17 cellular contexts compared by ENCODE assay signal in genomic region chr10:34702982-34703381, GRCh38.
"Had no signal": no experiment of that assay in that cellular context is flagged by ENCODE, and none has a peak within 500 bp of the region (broad histone marks: within the 10 kb centered on the region; RNA-seq: fewer than 3 reads in every experiment).

No MANE protein-coding gene starts in this region.

- ATAC-seq: activated CD8-positive, alpha-beta T cell treated with anti-CD3 and anti-CD28 coated beads for 36 hours; activated T-cell treated with anti-CD3 and anti-CD28 coated beads, Interleukin-2, amount 50 U/mL, for 4 hours; left cardiac atrium; naive thymus-derived CD8-positive, alpha-beta T cell; stimulated activated naive CD8-positive, alpha-beta T cell treated with anti-CD3 and anti-CD28 coated beads, Interleukin-15, amount 100 ng/mL, for 72 hours had no signal

- H3K27me3 Mint-ChIP-seq: activated B cell treated with CpG ODN at 0.5 μM for 24 hours; activated CD8-positive, alpha-beta T cell treated with anti-CD3 and anti-CD28 coated beads for 36 hours had no signal

- H3K9me3 Mint-ChIP-seq: activated B cell treated with CpG ODN at 0.5 μM for 24 hours; activated CD8-positive, alpha-beta T cell treated with anti-CD3 and anti-CD28 coated beads for 36 hours; activated naive CD4-positive, alpha-beta T cell treated with anti-CD3 and anti-CD28 coated beads, Interleukin-2, amount 50 U/mL, for 24 hours; activated T-cell treated with anti-CD3 and anti-CD28 coated beads, Interleukin-2, amount 50 U/mL, for 4 hours; naive thymus-derived CD8-positive, alpha-beta T cell; stimulated activated naive CD8-positive, alpha-beta T cell treated with anti-CD3 and anti-CD28 coated beads, Interleukin-15, amount 100 ng/mL, for 72 hours had no signal

- H3K4me3 Mint-ChIP-seq: activated B cell treated with CpG ODN at 0.5 μM for 24 hours; activated CD8-positive, alpha-beta T cell treated with anti-CD3 and anti-CD28 coated beads for 36 hours; activated naive CD4-positive, alpha-beta T cell treated with anti-CD3 and anti-CD28 coated beads, Interleukin-2, amount 50 U/mL, for 24 hours; activated T-cell treated with anti-CD3 and anti-CD28 coated beads, Interleukin-2, amount 50 U/mL, for 4 hours; naive thymus-derived CD8-positive, alpha-beta T cell; stimulated activated naive CD8-positive, alpha-beta T cell treated with anti-CD3 and anti-CD28 coated beads, Interleukin-15, amount 100 ng/mL, for 72 hours had no signal

- H3K36me3 Mint-ChIP-seq: activated naive CD4-positive, alpha-beta T cell treated with anti-CD3 and anti-CD28 coated beads, Interleukin-2, amount 50 U/mL, for 24 hours; naive thymus-derived CD8-positive, alpha-beta T cell had no signal

- H3K27me3 ChIP-seq: colonic mucosa, esophagus squamous epithelium, vagina had no signal

- H3K4me1 Mint-ChIP-seq: activated B cell treated with CpG ODN at 0.5 μM for 24 hours had no signal

- H3K4me1 ChIP-seq: colonic mucosa had no signal

- H3K27ac Mint-ChIP-seq: activated B cell treated with CpG ODN at 0.5 μM for 24 hours; activated CD8-positive, alpha-beta T cell treated with anti-CD3 and anti-CD28 coated beads for 36 hours; activated naive CD4-positive, alpha-beta T cell treated with anti-CD3 and anti-CD28 coated beads, Interleukin-2, amount 50 U/mL, for 24 hours; stimulated activated naive CD8-positive, alpha-beta T cell treated with anti-CD3 and anti-CD28 coated beads, Interleukin-15, amount 100 ng/mL, for 72 hours had no signal

- DNase-seq: activated B cell treated with CpG ODN at 0.5 μM for 24 hours; activated CD4-positive, alpha-beta T cell treated with anti-CD3 and anti-CD28 coated beads for 48 hours; activated CD8-positive, alpha-beta T cell treated with anti-CD3 and anti-CD28 coated beads for 36 hours; activated effector memory CD4-positive, alpha-beta T cell treated with Interleukin-2 at 50 U/mL for 16 hours; activated T-cell treated with anti-CD3 and anti-CD28 coated beads, Interleukin-2, amount 50 U/mL, for 4 hours; central memory CD4-positive, alpha-beta T cell; colonic mucosa; esophagus squamous epithelium; glutamatergic neuron; left cardiac atrium; naive thymus-derived CD8-positive, alpha-beta T cell; occipital lobe; stimulated activated naive CD8-positive, alpha-beta T cell treated with anti-CD3 and anti-CD28 coated beads, Interleukin-15, amount 100 ng/mL, for 72 hours; T-helper 2 cell had no signal

- H3K27ac ChIP-seq: colonic mucosa had no signal

- H3K4me3 ChIP-seq: colonic mucosa, esophagus squamous epithelium, thoracic aorta, vagina had no signal

- H3K36me3 ChIP-seq: colonic mucosa, esophagus squamous epithelium, thoracic aorta, vagina had no signal

- H3K9me3 ChIP-seq: colonic mucosa, esophagus squamous epithelium, thoracic aorta, vagina had no signal
